ENCODE assay signal across 8 cellular contexts in the genomic region with DNA sequence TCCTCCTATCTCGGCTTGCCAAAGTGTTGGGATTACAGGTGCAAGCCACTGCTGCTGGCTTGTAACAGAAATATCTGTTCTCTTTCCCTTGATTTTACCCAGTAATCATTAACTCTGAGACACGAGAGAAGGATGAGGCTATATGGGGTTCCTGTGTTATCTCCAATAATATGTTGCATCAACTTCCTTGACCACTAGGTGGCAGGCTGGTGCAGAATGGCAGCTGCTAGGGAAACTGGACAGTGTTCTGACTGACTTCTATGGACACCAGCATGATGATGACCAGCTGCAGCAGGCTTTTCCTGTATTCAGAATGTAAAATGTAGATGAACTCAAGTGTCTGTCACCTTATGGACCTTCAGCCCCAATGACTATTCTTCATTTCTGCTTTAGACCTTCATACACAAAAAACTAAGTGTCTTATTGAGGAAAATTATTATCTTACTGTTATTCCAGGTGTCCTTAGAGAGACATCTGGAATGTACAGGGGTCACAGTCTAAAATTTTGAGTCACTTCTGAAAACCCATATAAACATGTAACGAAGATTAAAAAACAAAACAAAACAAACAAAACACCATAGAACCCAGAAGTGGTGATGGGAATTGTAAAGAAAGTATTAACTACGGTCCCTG. TPM values are rescaled to one million over a fixed set of nuclear protein-coding genes. Genes with fewer than 3 reads are reported as not detected.
A peak's percentile ranks its signal among the peaks of the same experiment; 100 is the strongest.
DNase-seq lines count a peak whose midpoint lies in the region; ATAC-seq and TF ChIP-seq lines count a peak whose summit lies in the region.

No MANE protein-coding gene starts in this region.

- H3K36me3 ChIP-seq in SK-N-SH (replicated peaks in 1 of 2; ENCODE audit: control insufficient read depth in 1 of 2, insufficient read depth in 2 of 2, low read length in 1 of 2) (no peaks in the 10 kb centered on the region), psoas muscle (ENCODE audit: insufficient read depth in 1 of 2, low read depth in 1 of 2) (no peaks in the 10 kb centered on the region)

- no peaks in the 10 kb centered on the region for H3K9me2 ChIP-seq in SK-N-SH

- H2AFZ ChIP-seq in SK-N-SH (ENCODE audit: low read depth) = no peak overlapping the region

- no peak overlapping the region for H3K27ac Mint-ChIP-seq in activated naive CD4-positive, alpha-beta T cell treated with anti-CD3 and anti-CD28 coated beads, Interleukin-2, amount 10 ng/mL, durations not matched to agents 7 days and 5 days

- no peak for TF ChIP-seq EP300 in SK-N-SH (IDR thresholded peaks at IDR 0.05; ENCODE audit: borderline replicate concordance in 1 of 2, low read depth in 1 of 2, low read length in 1 of 2)

- intact Hi-C loops in Right ventricle myocardium superior (cut with DNase I) (loop anchor here (2.0 kb wide), 1 partner anchor 57 kb away; no protein-coding TSS in a partner anchor), psoas muscle (cut with DNase I) (loop anchor here (1.0 to 10.0 kb wide), 4 partner anchors 57 to 1539 kb away; partner anchors contain the start of gene COL12A1 (in 1 of the 2))

- no peak overlapping the region for H3K4me2 ChIP-seq in SK-N-SH

- peaks cover 49% of the 10 kb centered on the region for H3K27me3 Mint-ChIP-seq in activated naive CD4-positive, alpha-beta T cell treated with anti-CD3 and anti-CD28 coated beads, Interleukin-2, amount 10 ng/mL, durations not matched to agents 7 days and 5 days

- H3K9me3 ChIP-seq in SK-N-SH = no peaks in the 10 kb centered on the region
- no peaks in the 10 kb centered on the region for H3K9me3 ChIP-seq in psoas muscle

- no peaks in the 10 kb centered on the region for H3K4me1 Mint-ChIP-seq in activated naive CD4-positive, alpha-beta T cell treated with anti-CD3 and anti-CD28 coated beads, Interleukin-2, amount 10 ng/mL, durations not matched to agents 7 days and 5 days

- H3K27me3 ChIP-seq in SK-N-SH (ENCODE audit: insufficient read depth) (no peaks in the 10 kb centered on the region), psoas muscle (ENCODE audit: insufficient read depth in 3 of 3, low read length in 2 of 3) (no peaks in the 10 kb centered on the region)

- H3K4me3 ChIP-seq in SK-N-SH (ENCODE audit: low read depth in 2 of 2, low read length in 1 of 2) (no peak overlapping the region; a peak in 1 of 4 replicates), psoas muscle (no peak overlapping the region)

- CTCF ChIA-PET in SK-N-SH (lab: Yijun Ruan, JAX) = interaction anchor here (0.6 to 2.9 kb wide), 24 partner anchors 9 to 1536 kb away, joined by 3 to 19 read pairs (median 4); partner anchors contain the start of gene CD109
- CTCF ChIA-PET in activated naive CD4-positive, alpha-beta T cell treated with anti-CD3 and anti-CD28 coated beads, Interleukin-2, amount 10 ng/mL, durations not matched to agents 7 days and 5 days (lab: Charles Lee) = interaction anchor here (0.6 to 6.6 kb wide), 15 partner anchors 9 to 1536 kb away, joined by 3 to 126 read pairs (median 5); no protein-coding TSS in a partner anchor

- TF ChIP-seq CTCF in SK-N-SH (IDR thresholded peaks at IDR 0.05) (peak; percentile 95), psoas muscle (IDR thresholded peaks at IDR 0.05) (peak; percentile 92)

- H3K27ac ChIP-seq in SK-N-SH (ENCODE audit: low read depth in 2 of 2, low read length in 1 of 2) (no peak overlapping the region), psoas muscle (no peak overlapping the region)

- 28% methylated on average over 4 of the region's 4 CpGs for WGBS in SK-N-SH (ENCODE audit: low lambda C conversion rate)
- WGBS in psoas muscle, 3 donors = 45 to 46% (median 46%) methylated on average over 4 of the region's 4 CpGs

- H3F3A ChIP-seq in SK-N-SH (replicated peaks; ENCODE audit: insufficient read depth) = no peaks in the 10 kb centered on the region

- no peak overlapping the region for H3K4me3 Mint-ChIP-seq in activated naive CD4-positive, alpha-beta T cell treated with anti-CD3 and anti-CD28 coated beads, Interleukin-2, amount 10 ng/mL, durations not matched to agents 7 days and 5 days

- H4K20me1 ChIP-seq in SK-N-SH (ENCODE audit: insufficient read depth) = no peaks in the 10 kb centered on the region

- H3K36me3 Mint-ChIP-seq in activated naive CD4-positive, alpha-beta T cell treated with anti-CD3 and anti-CD28 coated beads, Interleukin-2, amount 10 ng/mL, durations not matched to agents 7 days and 5 days = no peaks in the 10 kb centered on the region

- ATAC-seq in GM21723 (IDR thresholded peaks at IDR 0.05; ENCODE audit: unreplicated experiment) (peak; percentile 93), Right ventricle myocardium superior (ENCODE audit: poor library complexity) (peak; percentile 96), psoas muscle (peak; percentile 67 to 86 (median 80)), HG03097 (IDR thresholded peaks at IDR 0.05; ENCODE audit: low FRiP score, unreplicated experiment) (no peak)

- H3K79me2 ChIP-seq in SK-N-SH (ENCODE audit: insufficient read depth) = no peaks in the 10 kb centered on the region

- POLR2A ChIA-PET in SK-N-SH (lab: Yijun Ruan, JAX) = interaction anchor here (0.6 kb wide), 1 partner anchor 156 kb away, joined by 3 read pairs; no protein-coding TSS in a partner anchor

- TF ChIP-seq RAD21 in SK-N-SH (IDR thresholded peaks at IDR 0.05; ENCODE audit: low read length) = peak; percentile 79

- DNase-seq in GM04504 (ENCODE audit: low read depth) (peak; percentile 68), KG1 (lab: John Stamatoyannopoulos, UW) (peak; percentile 76), SK-N-SH (peak; percentile 68), Right ventricle myocardium superior (peak; percentile 58), psoas muscle (peak; percentile 57 to 71)
- DNase-seq in activated naive CD4-positive, alpha-beta T cell treated with anti-CD3 and anti-CD28 coated beads, Interleukin-2, amount 10 ng/mL, durations not matched to agents 7 days and 5 days = peak; percentile 79

- no peaks in the 10 kb centered on the region for H3K9me3 Mint-ChIP-seq in activated naive CD4-positive, alpha-beta T cell treated with anti-CD3 and anti-CD28 coated beads, Interleukin-2, amount 10 ng/mL, durations not matched to agents 7 days and 5 days

- no peaks in the 10 kb centered on the region for H3K4me1 ChIP-seq in SK-N-SH (ENCODE audit: control insufficient read depth in 1 of 2, insufficient read depth in 2 of 2, low read depth in 1 of 2, low read length in 1 of 2)
- no peaks in the 10 kb centered on the region for H3K4me1 ChIP-seq in psoas muscle

- no peak overlapping the region for H3K9ac ChIP-seq in SK-N-SH

TF ChIP-seq in SK-N-SH, 30 proteins besides CTCF, POLR2A, EP300 and RAD21 (continues in another document):
- TF ChIP-seq, protein P1, sequence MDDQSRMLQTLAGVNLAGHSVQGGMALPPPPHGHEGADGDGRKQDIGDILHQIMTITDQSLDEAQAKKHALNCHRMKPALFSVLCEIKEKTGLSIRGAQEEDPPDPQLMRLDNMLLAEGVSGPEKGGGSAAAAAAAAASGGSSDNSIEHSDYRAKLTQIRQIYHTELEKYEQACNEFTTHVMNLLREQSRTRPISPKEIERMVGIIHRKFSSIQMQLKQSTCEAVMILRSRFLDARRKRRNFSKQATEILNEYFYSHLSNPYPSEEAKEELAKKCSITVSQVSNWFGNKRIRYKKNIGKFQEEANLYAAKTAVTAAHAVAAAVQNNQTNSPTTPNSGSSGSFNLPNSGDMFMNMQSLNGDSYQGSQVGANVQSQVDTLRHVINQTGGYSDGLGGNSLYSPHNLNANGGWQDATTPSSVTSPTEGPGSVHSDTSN (IDR thresholded peaks at IDR 0.05) = 0 out of 2 replicates have a peak, but pooled peaks have one; percentile 22
- TF ChIP-seq SMC3 (IDR thresholded peaks at IDR 0.05; ENCODE audit: low read depth, low read length) = peak; percentile 71
- no peak for TF ChIP-seq RCOR1 (IDR thresholded peaks at IDR 0.05; ENCODE audit: low read length)
- no peak for TF ChIP-seq JUND (IDR thresholded peaks at IDR 0.05)
- TF ChIP-seq TCF12 (IDR thresholded peaks at IDR 0.05) = peak; percentile 76
- TF ChIP-seq POLR2AphosphoS5 (IDR thresholded peaks at IDR 0.05; ENCODE audit: low read depth, low read length) = no peak
- TF ChIP-seq, protein P2, sequence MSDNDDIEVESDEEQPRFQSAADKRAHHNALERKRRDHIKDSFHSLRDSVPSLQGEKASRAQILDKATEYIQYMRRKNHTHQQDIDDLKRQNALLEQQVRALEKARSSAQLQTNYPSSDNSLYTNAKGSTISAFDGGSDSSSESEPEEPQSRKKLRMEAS (IDR thresholded peaks at IDR 0.05; ENCODE audit: low read depth) = no peak
- no peak for TF ChIP-seq CHD2 (IDR thresholded peaks at IDR 0.05; ENCODE audit: low read length, partially characterized antibody)

RNA-seq across cellular contexts. Expression of gene CD109, which starts 20.4 kb away (rescaled TPM):
- 19.7 and 27.8 TPM in 2 replicates for polyA plus RNA-seq in SK-N-SH (2012; rRNA removed)
- 30.4 and 31.3 TPM in 2 replicates for polyA plus RNA-seq in SK-N-SH (2012; cell fraction: cytosol; rRNA removed)
- 9.4 and 20.1 TPM in 2 replicates for polyA plus RNA-seq in SK-N-SH (2012; cell fraction: nucleus; rRNA removed)
- 6.7 TPM for total RNA-seq in Right ventricle myocardium superior
- 1 to 10 TPM; 1.6 to 3.9 (median 2.3) TPM for total RNA-seq in psoas muscle
- polyA plus RNA-seq in psoas muscle = 1 to 10 TPM in 1 of 3 donors, under 1 TPM in 2; 0.31 to 3.0 (median 0.51) TPM

RNA-seq across cellular contexts. Expression of gene SLC17A5, which starts 21.8 kb away (rescaled TPM):
- 9.2 and 14.0 TPM in 2 replicates for polyA plus RNA-seq in SK-N-SH (2012; rRNA removed)
- 12.4 and 14.0 TPM in 2 replicates for polyA plus RNA-seq in SK-N-SH (2012; cell fraction: cytosol; rRNA removed)
- 3.0 and 6.3 TPM in 2 replicates for polyA plus RNA-seq in SK-N-SH (2012; cell fraction: nucleus; rRNA removed)
- 4.1 TPM for total RNA-seq in Right ventricle myocardium superior
- total RNA-seq in psoas muscle = 1 to 10 TPM; 3.3 to 4.7 (median 3.9) TPM
- 1 to 10 TPM; 3.1 to 7.2 (median 5.2) TPM for polyA plus RNA-seq in psoas muscle
